ENCODE assay signal across 1 cellular context in the genomic region with DNA sequence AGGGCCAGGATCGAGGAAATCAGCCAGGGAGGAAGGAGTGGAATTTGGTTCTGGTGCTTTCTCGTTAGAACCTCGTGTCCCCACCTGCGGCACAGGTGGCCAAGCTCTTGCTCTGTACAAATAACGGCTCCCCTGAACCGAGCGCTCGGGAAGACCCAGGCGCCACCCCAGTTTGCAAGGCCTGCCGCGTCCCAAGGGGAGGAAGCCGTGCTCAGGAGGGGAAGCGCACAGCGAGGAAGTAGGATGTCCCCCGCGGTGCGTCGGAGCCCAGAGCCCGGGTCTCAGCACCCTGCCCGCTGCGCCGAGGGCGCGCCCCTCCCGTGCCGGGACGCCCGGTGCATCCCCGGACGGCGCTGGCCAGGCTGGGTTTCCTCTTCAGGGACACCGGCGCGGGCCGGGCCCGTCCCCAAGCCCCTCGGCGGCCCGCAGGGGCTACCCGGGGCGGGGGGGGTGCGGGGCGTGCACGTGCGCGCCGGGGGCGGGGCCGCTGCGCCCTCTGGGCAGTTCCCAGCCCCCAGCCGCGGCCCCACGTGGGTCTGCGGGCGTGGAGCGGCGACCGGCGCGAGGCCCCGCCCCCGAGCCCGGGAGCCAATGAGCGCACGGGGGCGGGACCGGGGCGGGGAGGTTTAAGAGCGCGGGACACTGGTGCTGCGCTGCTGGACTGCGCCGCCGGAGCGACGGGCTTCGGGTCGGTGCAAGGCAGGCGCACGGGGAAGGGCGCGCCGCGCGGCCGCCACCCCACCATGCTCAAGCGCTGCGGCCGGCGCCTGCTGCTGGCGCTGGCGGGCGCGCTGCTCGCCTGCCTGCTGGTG.
A peak's percentile ranks its signal among the peaks of the same experiment; 100 is the strongest.
TF ChIP-seq lines count a peak whose summit lies in the region.

A gene with protein sequence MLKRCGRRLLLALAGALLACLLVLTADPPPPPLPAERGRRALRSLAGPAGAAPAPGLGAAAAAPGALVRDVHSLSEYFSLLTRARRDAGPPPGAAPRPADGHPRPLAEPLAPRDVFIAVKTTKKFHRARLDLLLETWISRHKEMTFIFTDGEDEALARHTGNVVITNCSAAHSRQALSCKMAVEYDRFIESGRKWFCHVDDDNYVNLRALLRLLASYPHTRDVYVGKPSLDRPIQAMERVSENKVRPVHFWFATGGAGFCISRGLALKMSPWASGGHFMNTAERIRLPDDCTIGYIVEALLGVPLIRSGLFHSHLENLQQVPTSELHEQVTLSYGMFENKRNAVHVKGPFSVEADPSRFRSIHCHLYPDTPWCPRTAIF (plus strand): TSS at position 656 of the 812 bp plus-strand sequence. CDS start 88 bp downstream, at position 744.

TF ChIP-seq in HepG2, 621 proteins besides CTCF, POLR2A, EP300 and RAD21 (continued from another document):
- TF ChIP-seq, protein P1, sequence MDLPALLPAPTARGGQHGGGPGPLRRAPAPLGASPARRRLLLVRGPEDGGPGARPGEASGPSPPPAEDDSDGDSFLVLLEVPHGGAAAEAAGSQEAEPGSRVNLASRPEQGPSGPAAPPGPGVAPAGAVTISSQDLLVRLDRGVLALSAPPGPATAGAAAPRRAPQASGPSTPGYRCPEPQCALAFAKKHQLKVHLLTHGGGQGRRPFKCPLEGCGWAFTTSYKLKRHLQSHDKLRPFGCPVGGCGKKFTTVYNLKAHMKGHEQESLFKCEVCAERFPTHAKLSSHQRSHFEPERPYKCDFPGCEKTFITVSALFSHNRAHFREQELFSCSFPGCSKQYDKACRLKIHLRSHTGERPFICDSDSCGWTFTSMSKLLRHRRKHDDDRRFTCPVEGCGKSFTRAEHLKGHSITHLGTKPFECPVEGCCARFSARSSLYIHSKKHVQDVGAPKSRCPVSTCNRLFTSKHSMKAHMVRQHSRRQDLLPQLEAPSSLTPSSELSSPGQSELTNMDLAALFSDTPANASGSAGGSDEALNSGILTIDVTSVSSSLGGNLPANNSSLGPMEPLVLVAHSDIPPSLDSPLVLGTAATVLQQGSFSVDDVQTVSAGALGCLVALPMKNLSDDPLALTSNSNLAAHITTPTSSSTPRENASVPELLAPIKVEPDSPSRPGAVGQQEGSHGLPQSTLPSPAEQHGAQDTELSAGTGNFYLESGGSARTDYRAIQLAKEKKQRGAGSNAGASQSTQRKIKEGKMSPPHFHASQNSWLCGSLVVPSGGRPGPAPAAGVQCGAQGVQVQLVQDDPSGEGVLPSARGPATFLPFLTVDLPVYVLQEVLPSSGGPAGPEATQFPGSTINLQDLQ (CRISPR knock-in tag; IDR thresholded peaks at IDR 0.05), result no peak
- TF ChIP-seq ZNF33A (CRISPR knock-in tag; IDR thresholded peaks at IDR 0.05; ENCODE audit: borderline replicate concordance), result no peak
- peak; percentile 45; the same call in 1 of the 2 replicates for TF ChIP-seq POLR2AphosphoS5 (IDR thresholded peaks at IDR 0.05; ENCODE audit: low read depth, low read length)
- TF ChIP-seq, protein P2, sequence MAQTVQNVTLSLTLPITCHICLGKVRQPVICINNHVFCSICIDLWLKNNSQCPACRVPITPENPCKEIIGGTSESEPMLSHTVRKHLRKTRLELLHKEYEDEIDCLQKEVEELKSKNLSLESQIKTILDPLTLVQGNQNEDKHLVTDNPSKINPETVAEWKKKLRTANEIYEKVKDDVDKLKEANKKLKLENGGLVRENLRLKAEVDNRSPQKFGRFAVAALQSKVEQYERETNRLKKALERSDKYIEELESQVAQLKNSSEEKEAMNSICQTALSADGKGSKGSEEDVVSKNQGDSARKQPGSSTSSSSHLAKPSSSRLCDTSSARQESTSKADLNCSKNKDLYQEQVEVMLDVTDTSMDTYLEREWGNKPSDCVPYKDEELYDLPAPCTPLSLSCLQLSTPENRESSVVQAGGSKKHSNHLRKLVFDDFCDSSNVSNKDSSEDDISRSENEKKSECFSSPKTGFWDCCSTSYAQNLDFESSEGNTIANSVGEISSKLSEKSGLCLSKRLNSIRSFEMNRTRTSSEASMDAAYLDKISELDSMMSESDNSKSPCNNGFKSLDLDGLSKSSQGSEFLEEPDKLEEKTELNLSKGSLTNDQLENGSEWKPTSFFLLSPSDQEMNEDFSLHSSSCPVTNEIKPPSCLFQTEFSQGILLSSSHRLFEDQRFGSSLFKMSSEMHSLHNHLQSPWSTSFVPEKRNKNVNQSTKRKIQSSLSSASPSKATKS (CRISPR knock-in tag; IDR thresholded peaks at IDR 0.05), result no peak
- no peak for TF ChIP-seq GZF1 (CRISPR knock-in tag; IDR thresholded peaks at IDR 0.05)
- TF ChIP-seq, protein P3, sequence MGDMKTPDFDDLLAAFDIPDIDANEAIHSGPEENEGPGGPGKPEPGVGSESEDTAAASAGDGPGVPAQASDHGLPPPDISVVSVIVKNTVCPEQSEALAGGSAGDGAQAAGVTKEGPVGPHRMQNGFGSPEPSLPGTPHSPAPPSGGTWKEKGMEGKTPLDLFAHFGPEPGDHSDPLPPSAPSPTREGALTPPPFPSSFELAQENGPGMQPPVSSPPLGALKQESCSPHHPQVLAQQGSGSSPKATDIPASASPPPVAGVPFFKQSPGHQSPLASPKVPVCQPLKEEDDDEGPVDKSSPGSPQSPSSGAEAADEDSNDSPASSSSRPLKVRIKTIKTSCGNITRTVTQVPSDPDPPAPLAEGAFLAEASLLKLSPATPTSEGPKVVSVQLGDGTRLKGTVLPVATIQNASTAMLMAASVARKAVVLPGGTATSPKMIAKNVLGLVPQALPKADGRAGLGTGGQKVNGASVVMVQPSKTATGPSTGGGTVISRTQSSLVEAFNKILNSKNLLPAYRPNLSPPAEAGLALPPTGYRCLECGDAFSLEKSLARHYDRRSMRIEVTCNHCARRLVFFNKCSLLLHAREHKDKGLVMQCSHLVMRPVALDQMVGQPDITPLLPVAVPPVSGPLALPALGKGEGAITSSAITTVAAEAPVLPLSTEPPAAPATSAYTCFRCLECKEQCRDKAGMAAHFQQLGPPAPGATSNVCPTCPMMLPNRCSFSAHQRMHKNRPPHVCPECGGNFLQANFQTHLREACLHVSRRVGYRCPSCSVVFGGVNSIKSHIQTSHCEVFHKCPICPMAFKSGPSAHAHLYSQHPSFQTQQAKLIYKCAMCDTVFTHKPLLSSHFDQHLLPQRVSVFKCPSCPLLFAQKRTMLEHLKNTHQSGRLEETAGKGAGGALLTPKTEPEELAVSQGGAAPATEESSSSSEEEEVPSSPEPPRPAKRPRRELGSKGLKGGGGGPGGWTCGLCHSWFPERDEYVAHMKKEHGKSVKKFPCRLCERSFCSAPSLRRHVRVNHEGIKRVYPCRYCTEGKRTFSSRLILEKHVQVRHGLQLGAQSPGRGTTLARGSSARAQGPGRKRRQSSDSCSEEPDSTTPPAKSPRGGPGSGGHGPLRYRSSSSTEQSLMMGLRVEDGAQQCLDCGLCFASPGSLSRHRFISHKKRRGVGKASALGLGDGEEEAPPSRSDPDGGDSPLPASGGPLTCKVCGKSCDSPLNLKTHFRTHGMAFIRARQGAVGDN (CRISPR knock-in tag; IDR thresholded peaks at IDR 0.05), result peak; percentile 40; the same call in 1 of the 2 replicates
- TF ChIP-seq, protein P4, sequence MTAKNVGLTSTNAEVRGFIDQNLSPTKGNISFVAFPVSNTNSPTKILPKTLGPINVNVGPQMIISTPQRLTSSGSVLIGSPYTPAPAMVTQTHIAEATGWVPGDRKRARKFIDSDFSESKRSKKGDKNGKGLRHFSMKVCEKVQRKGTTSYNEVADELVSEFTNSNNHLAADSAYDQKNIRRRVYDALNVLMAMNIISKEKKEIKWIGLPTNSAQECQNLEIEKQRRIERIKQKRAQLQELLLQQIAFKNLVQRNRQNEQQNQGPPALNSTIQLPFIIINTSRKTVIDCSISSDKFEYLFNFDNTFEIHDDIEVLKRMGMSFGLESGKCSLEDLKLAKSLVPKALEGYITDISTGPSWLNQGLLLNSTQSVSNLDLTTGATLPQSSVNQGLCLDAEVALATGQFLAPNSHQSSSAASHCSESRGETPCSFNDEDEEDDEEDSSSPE (CRISPR knock-in tag; IDR thresholded peaks at IDR 0.05), result peak; percentile 83
- TF ChIP-seq FOXA3 (CRISPR knock-in tag; IDR thresholded peaks at IDR 0.05), result no peak
- no peak for TF ChIP-seq ZNF234 (CRISPR knock-in tag; conservative IDR thresholded peaks at IDR 0.05)
- TF ChIP-seq, protein P5, sequence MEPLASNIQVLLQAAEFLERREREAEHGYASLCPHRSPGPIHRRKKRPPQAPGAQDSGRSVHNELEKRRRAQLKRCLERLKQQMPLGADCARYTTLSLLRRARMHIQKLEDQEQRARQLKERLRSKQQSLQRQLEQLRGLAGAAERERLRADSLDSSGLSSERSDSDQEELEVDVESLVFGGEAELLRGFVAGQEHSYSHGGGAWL (CRISPR knock-in tag; IDR thresholded peaks at IDR 0.05), result peak; percentile 27; the same call in 1 of the 2 replicates
- TF ChIP-seq, protein P6, sequence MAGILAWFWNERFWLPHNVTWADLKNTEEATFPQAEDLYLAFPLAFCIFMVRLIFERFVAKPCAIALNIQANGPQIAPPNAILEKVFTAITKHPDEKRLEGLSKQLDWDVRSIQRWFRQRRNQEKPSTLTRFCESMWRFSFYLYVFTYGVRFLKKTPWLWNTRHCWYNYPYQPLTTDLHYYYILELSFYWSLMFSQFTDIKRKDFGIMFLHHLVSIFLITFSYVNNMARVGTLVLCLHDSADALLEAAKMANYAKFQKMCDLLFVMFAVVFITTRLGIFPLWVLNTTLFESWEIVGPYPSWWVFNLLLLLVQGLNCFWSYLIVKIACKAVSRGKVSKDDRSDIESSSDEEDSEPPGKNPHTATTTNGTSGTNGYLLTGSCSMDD (CRISPR knock-in tag; IDR thresholded peaks at IDR 0.05), result no peak
- TF ChIP-seq RCOR2 (CRISPR knock-in tag; IDR thresholded peaks at IDR 0.05), result no peak
- no peak for TF ChIP-seq ZNF567 (CRISPR knock-in tag; IDR thresholded peaks at IDR 0.05; ENCODE audit: borderline replicate concordance)
- TF ChIP-seq NR2F6 (IDR thresholded peaks at IDR 0.05), result no peak
- no peak for TF ChIP-seq NR2F6 (CRISPR knock-in tag; IDR thresholded peaks at IDR 0.05)
- TF ChIP-seq ZNF430 (CRISPR knock-in tag; IDR thresholded peaks at IDR 0.05), result no peak
- peak; percentile 59; the same call in 1 of the 2 replicates for TF ChIP-seq SIN3A (IDR thresholded peaks at IDR 0.05; ENCODE audit: borderline replicate concordance, low read depth, low read length)
- TF ChIP-seq YEATS4 (CRISPR knock-in tag; IDR thresholded peaks at IDR 0.05; ENCODE audit: borderline replicate concordance), result peak; percentile 41; the same call in 1 of the 2 replicates
- no peak for TF ChIP-seq ZBTB7A (CRISPR knock-in tag; IDR thresholded peaks at IDR 0.05)
- TF ChIP-seq SAP130 (CRISPR knock-in tag; IDR thresholded peaks at IDR 0.05; ENCODE audit: low read depth), result peak; percentile 79
- TF ChIP-seq KDM6A (CRISPR knock-in tag; IDR thresholded peaks at IDR 0.05; ENCODE audit: low read depth), result no peak
- TF ChIP-seq FOSL1 (CRISPR knock-in tag; IDR thresholded peaks at IDR 0.05; ENCODE audit: borderline replicate concordance), result no peak
- TF ChIP-seq POLR2AphosphoS2 (IDR thresholded peaks at IDR 0.05; ENCODE audit: low read depth, low read length), result no peak
- peak; percentile 17 for TF ChIP-seq YY1 (IDR thresholded peaks at IDR 0.05; ENCODE audit: insufficient read depth, insufficient replicate concordance, low read depth, low read length)
